1 cellular context compared by ENCODE assay signal in the genomic region with DNA sequence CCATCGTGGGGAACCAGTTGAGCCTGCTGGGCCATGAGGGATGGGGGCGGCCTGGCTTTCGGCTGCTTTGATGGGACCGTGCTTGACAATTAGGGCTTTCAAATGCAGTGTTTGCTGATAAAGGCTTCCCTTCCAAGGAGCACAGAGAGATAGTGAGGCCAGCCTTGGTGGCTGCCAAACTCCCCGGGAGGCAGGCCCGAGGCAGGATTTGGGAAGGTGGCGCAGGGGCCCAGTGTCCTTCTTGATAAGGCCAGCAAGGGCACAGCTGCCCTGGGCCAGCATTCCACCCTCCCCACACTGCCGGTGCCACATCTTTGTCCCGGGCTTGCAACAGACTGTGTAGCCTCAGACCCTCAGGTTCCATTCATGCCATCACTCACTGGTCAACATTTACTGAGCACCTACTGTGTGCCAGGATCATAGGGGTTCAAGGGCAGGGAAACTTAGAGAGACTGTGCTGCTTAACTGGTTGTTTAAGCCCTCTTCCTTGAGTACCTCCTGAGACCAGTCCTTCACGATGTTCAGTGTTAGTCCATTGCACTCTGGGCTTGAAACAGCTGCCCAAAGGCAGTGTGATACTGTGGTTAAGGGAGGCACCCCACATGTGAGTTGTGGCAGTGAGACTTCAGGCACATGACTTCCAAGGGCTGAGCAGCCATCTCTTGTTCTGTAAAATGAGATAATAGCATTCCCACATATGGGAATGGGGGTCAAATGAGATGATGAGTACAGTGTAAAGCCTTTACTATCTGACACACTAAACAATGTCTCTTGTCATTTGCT.
TF ChIP-seq lines count a peak whose summit lies in the region.

No MANE protein-coding gene starts in this region.

TF ChIP-seq in K562, 482 proteins besides CTCF, POLR2A, EP300 and RAD21 (continued from another document):
- TF ChIP-seq, protein P1, sequence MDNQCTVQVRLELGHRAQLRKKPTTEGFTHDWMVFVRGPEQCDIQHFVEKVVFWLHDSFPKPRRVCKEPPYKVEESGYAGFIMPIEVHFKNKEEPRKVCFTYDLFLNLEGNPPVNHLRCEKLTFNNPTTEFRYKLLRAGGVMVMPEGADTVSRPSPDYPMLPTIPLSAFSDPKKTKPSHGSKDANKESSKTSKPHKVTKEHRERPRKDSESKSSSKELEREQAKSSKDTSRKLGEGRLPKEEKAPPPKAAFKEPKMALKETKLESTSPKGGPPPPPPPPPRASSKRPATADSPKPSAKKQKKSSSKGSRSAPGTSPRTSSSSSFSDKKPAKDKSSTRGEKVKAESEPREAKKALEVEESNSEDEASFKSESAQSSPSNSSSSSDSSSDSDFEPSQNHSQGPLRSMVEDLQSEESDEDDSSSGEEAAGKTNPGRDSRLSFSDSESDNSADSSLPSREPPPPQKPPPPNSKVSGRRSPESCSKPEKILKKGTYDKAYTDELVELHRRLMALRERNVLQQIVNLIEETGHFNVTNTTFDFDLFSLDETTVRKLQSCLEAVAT (IDR thresholded peaks at IDR 0.05) = no peak
- TF ChIP-seq MTF1 (CRISPR knock-in tag; IDR thresholded peaks at IDR 0.05; ENCODE audit: borderline replicate concordance) (no peak), HDAC2 (IDR thresholded peaks at IDR 0.05) (no peak), PHF21A (IDR thresholded peaks at IDR 0.05; ENCODE audit: borderline replicate concordance, low read depth) (no peak)
